Comparison of ENCODE assay signal across 22 cellular contexts in the genomic region with DNA sequence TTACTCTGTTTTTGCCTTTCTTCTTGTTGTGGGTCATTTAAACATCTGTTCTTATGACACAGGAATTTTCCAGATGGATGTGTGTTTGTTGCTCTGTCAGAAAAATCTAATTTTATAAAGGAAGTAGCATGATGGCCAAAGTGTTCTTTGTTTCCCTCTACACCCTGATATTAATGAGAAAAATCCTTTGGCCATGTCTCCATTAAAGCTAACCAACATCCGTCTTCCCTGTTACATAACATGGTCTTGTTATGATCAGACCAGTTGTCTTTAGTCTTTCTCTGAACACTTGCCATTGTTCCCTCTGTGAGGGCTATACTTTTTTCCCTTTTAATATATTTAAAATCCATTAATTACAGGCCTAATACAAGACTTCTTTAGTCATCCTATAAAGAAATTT.
A peak's percentile ranks its signal among the peaks of the same experiment; 100 is the strongest.
DNase-seq lines count a peak whose midpoint lies in the region; ATAC-seq and TF ChIP-seq lines count a peak whose summit lies in the region.
"Had no signal": no experiment of that assay in that cellular context is flagged by ENCODE, and none has a peak within 500 bp of the region (broad histone marks: within the 10 kb centered on the region; RNA-seq: fewer than 3 reads in every experiment).

No MANE protein-coding gene starts in this region.

- H3K27ac ChIP-seq in left ventricle myocardium inferior (replicated peaks), result peak overlapping the region; percentile 73
- no peak overlapping the region for H3K27ac ChIP-seq in right cardiac atrium (ENCODE audit: low read length)
- H3K27ac ChIP-seq in muscle layer of duodenum (ENCODE audit: low read length), result peak overlapping the region; percentile 1
- H3K27ac ChIP-seq in suprapubic skin, result peak overlapping the region; percentile 25
- H3K27ac ChIP-seq: 22Rv1; BLaER1 treated with 17β-estradiol and CSF1 and Interleukin-3, amounts not matched to agents 10 nM and 100 nM had no signal

- intact Hi-C loops in Right ventricle myocardium inferior (cut with DNase I), result no loop called here
- intact Hi-C loops in cardiac septum (cut with DNase I), result no loop called here
- intact Hi-C loops in left ventricle myocardium inferior (cut with micrococcal nuclease), result no loop called here
- intact Hi-C loops in right cardiac atrium (cut with DNase I), result no loop called here

- no peak overlapping the region for H3K4me3 ChIP-seq in left ventricle myocardium inferior
- H3K4me3 ChIP-seq in right cardiac atrium (ENCODE audit: low read length), result no peak overlapping the region
- no peak overlapping the region for H3K4me3 ChIP-seq in muscle layer of duodenum (ENCODE audit: low read depth in 1 of 2, low read length in 2 of 2)
- H3K4me3 ChIP-seq in suprapubic skin, result no peak overlapping the region
- H3K4me3 ChIP-seq: BLaER1 treated with 17β-estradiol and CSF1 and Interleukin-3, amounts not matched to agents 10 nM and 100 nM; GM12878; HAP-1 had no signal

- TF ChIP-seq POLR2A in suprapubic skin (IDR thresholded peaks at IDR 0.05), result no peak

- H3K36me3 ChIP-seq in left ventricle myocardium inferior, result no peaks in the 10 kb centered on the region
- no peaks in the 10 kb centered on the region for H3K36me3 ChIP-seq in muscle layer of duodenum (ENCODE audit: control insufficient read depth in 1 of 2, insufficient read depth in 2 of 2, low read length in 2 of 2)
- H3K36me3 ChIP-seq in suprapubic skin, result no peaks in the 10 kb centered on the region
- H3K36me3 ChIP-seq: BE2C; BLaER1 treated with 17β-estradiol and CSF1 and Interleukin-3, amounts not matched to agents 10 nM and 100 nM; HAP-1 had no signal

- TF ChIP-seq CTCF in left ventricle myocardium inferior (IDR thresholded peaks at IDR 0.05; ENCODE audit: borderline replicate concordance), result no peak
- no peak for TF ChIP-seq CTCF in suprapubic skin (IDR thresholded peaks at IDR 0.05)

- H3K9me3 ChIP-seq in left ventricle myocardium inferior (replicated peaks), result peaks cover 7% of the 10 kb centered on the region
- H3K9me3 ChIP-seq in right cardiac atrium (ENCODE audit: control insufficient read depth, low read length), result no peaks in the 10 kb centered on the region
- H3K9me3 ChIP-seq in muscle layer of duodenum (ENCODE audit: control insufficient read depth in 1 of 2, low read length in 2 of 2), result no peaks in the 10 kb centered on the region
- no peaks in the 10 kb centered on the region for H3K9me3 ChIP-seq in suprapubic skin
- H3K9me3 ChIP-seq: BE2C, HAP-1 had no signal

- TF ChIP-seq EP300 in suprapubic skin (IDR thresholded peaks at IDR 0.05), result no peak

- ATAC-seq in Right ventricle myocardium inferior, result peak; percentile 52
- ATAC-seq in right cardiac atrium, result no peak
- ATAC-seq: GM12878 had no signal

- H3K27me3 ChIP-seq in left ventricle myocardium inferior (ENCODE audit: low read depth) (no peaks in the 10 kb centered on the region), right cardiac atrium (ENCODE audit: control insufficient read depth, insufficient read depth) (no peaks in the 10 kb centered on the region), muscle layer of duodenum (ENCODE audit: low read depth, low read length) (no peaks in the 10 kb centered on the region), suprapubic skin (no peaks in the 10 kb centered on the region)
- H3K27me3 ChIP-seq: BE2C; BLaER1 treated with 17β-estradiol and CSF1 and Interleukin-3, amounts not matched to agents 10 nM and 100 nM had no signal

- no peak for DNase-seq in Right ventricle myocardium inferior (ENCODE audit: missing footprints)
- no peak for DNase-seq in cardiac septum (ENCODE audit: low spot score)
- DNase-seq in left ventricle myocardium inferior, result no peak
- DNase-seq in right cardiac atrium, result no peak
- no peak for DNase-seq in suprapubic skin (ENCODE audit: low spot score in 2 of 2)
- DNase-seq in AG20443 (ENCODE audit: low spot score), result no peak
- no peak for DNase-seq in NCI-H226
- DNase-seq: AML-193; BE2C; CD4-positive, alpha-beta T cell; CD8-positive, alpha-beta memory T cell; DMS 273 treated with DMSO at 0.1 percent for 48 hours; DMS79; EL; GDM1; GOT3; HFFc6 had no signal

- H3K4me1 ChIP-seq in left ventricle myocardium inferior, result peaks cover 13% of the 10 kb centered on the region
- H3K4me1 ChIP-seq in right cardiac atrium (ENCODE audit: control insufficient read depth, insufficient read depth, low read length), result no peaks in the 10 kb centered on the region
- H3K4me1 ChIP-seq in muscle layer of duodenum (ENCODE audit: control insufficient read depth in 1 of 2, insufficient read depth in 2 of 2, low read length in 2 of 2), result peaks cover 0 to 4% of the 10 kb centered on the region in 2 donors
- peaks cover 4% of the 10 kb centered on the region for H3K4me1 ChIP-seq in suprapubic skin
- H3K4me1 ChIP-seq: BE2C; BLaER1 treated with 17β-estradiol and CSF1 and Interleukin-3, amounts not matched to agents 10 nM and 100 nM; HAP-1 had no signal

- 0% methylated on average over 1 of the region's 1 CpG for WGBS in right cardiac atrium
- WGBS in suprapubic skin, result 53% methylated on average over 1 of the region's 1 CpG
